Comparison of ENCODE assay signal across 9 cellular contexts in genomic region chr1:16621681-16622315, GRCh38. TPM values are rescaled to one million over a fixed set of nuclear protein-coding genes. Genes with fewer than 3 reads are reported as not detected.
DNase-seq lines count a peak whose midpoint lies in the region; ATAC-seq, FAIRE-seq and TF ChIP-seq lines count a peak whose summit lies in the region.
"Not testable (repeated sequence)": the region's sequence is repeated elsewhere in the genome, so short reads cannot be mapped to it uniquely, and the experiment has no call there.
"Had no signal": no experiment of that assay in that cellular context is flagged by ENCODE, and none has a peak within 500 bp of the region (broad histone marks: within the 10 kb centered on the region; RNA-seq: fewer than 3 reads in every experiment).

No MANE protein-coding gene starts in this region.

- H3K36me3 ChIP-seq in Peyer's patch = peaks cover 0 to 68% (median 0%) of the 10 kb centered on the region in 3 donors
- peaks cover 14% of the 10 kb centered on the region for H3K36me3 ChIP-seq in bronchial epithelial cell (ENCODE audit: control insufficient read depth, insufficient read depth, low read length)
- not testable (repeated sequence) for H3K36me3 ChIP-seq in uterus

- DNase-seq in Peyer's patch (peak; percentile 16 to 58 (median 56)), left cardiac atrium (peak; percentile 28), sciatic nerve (ENCODE audit: low spot score) (peak; percentile 60), uterus (peak; percentile 22 to 31)
- DNase-seq in activated CD8-positive, alpha-beta memory T cell treated with anti-CD3 and anti-CD28 coated beads, Interleukin-2, amount 10 ng/mL, durations not matched to agents 7 days and 5 days = peak; percentile 42
- DNase-seq in bronchial epithelial cell (ENCODE audit: low read depth) = not testable (repeated sequence)
- peak; percentile 60 for DNase-seq in natural killer cell treated with Interleukin-12 subunit alpha and Interleukin-12 subunit beta and Interleukin-15 and Interleukin-18, amount 100 ng/mL, for 72 hours (ENCODE audit: low spot score)

- H3K27me3 Mint-ChIP-seq in activated CD8-positive, alpha-beta memory T cell treated with anti-CD3 and anti-CD28 coated beads, Interleukin-2, amount 10 ng/mL, durations not matched to agents 7 days and 5 days; natural killer cell treated with Interleukin-12 subunit alpha and Interleukin-12 subunit beta and Interleukin-15 and Interleukin-18, amount 100 ng/mL, for 72 hours: not testable (repeated sequence)

- intact Hi-C loops in left cardiac atrium (cut with DNase I); sciatic nerve (cut with DNase I); uterus (cut with DNase I; ENCODE audit: low total_unique reads): not testable (repeated sequence)

- not testable (repeated sequence) for TF ChIP-seq CTCF in C4-2B (conservative IDR thresholded peaks at IDR 0.05); Peyer's patch (IDR thresholded peaks at IDR 0.05); bronchial epithelial cell (IDR thresholded peaks at IDR 0.05; ENCODE audit: insufficient read depth, low read length, severe bottlenecking); uterus (IDR thresholded peaks at IDR 0.05)

- not testable (repeated sequence) for ATAC-seq in activated CD8-positive, alpha-beta memory T cell treated with anti-CD3 and anti-CD28 coated beads, Interleukin-2, amount 10 ng/mL, durations not matched to agents 7 days and 5 days; left cardiac atrium; natural killer cell treated with Interleukin-12 subunit alpha and Interleukin-12 subunit beta and Interleukin-15 and Interleukin-18, amount 100 ng/mL, for 72 hours; sciatic nerve

- not testable (repeated sequence) for H3K9me3 ChIP-seq in Peyer's patch, uterus

- peak; percentile 52 for FAIRE-seq in bronchial epithelial cell (lab: Jason Lieb, UNC)

- H3K36me3 Mint-ChIP-seq in activated CD8-positive, alpha-beta memory T cell treated with anti-CD3 and anti-CD28 coated beads, Interleukin-2, amount 10 ng/mL, durations not matched to agents 7 days and 5 days; natural killer cell treated with Interleukin-12 subunit alpha and Interleukin-12 subunit beta and Interleukin-15 and Interleukin-18, amount 100 ng/mL, for 72 hours: not testable (repeated sequence)

- not testable (repeated sequence) for TF ChIP-seq POLR2A in Peyer's patch (IDR thresholded peaks at IDR 0.05); uterus (IDR thresholded peaks at IDR 0.05)

- H3K9me3 Mint-ChIP-seq in activated CD8-positive, alpha-beta memory T cell treated with anti-CD3 and anti-CD28 coated beads, Interleukin-2, amount 10 ng/mL, durations not matched to agents 7 days and 5 days (ENCODE audit: low read depth); natural killer cell treated with Interleukin-12 subunit alpha and Interleukin-12 subunit beta and Interleukin-15 and Interleukin-18, amount 100 ng/mL, for 72 hours: not testable (repeated sequence)

- not testable (repeated sequence) for H3K27me3 ChIP-seq in Peyer's patch; bronchial epithelial cell (ENCODE audit: control insufficient read depth, insufficient read depth, low read length); uterus

- not testable (repeated sequence) for H3K27ac Mint-ChIP-seq in activated CD8-positive, alpha-beta memory T cell treated with anti-CD3 and anti-CD28 coated beads, Interleukin-2, amount 10 ng/mL, durations not matched to agents 7 days and 5 days; natural killer cell treated with Interleukin-12 subunit alpha and Interleukin-12 subunit beta and Interleukin-15 and Interleukin-18, amount 100 ng/mL, for 72 hours

- peak overlapping the region; percentile 88 for H3K27ac ChIP-seq in C4-2B
- not testable (repeated sequence) for H3K27ac ChIP-seq in Peyer's patch, uterus

- H3K4me3 Mint-ChIP-seq in activated CD8-positive, alpha-beta memory T cell treated with anti-CD3 and anti-CD28 coated beads, Interleukin-2, amount 10 ng/mL, durations not matched to agents 7 days and 5 days; natural killer cell treated with Interleukin-12 subunit alpha and Interleukin-12 subunit beta and Interleukin-15 and Interleukin-18, amount 100 ng/mL, for 72 hours: not testable (repeated sequence)

- H3K4me1 Mint-ChIP-seq in activated CD8-positive, alpha-beta memory T cell treated with anti-CD3 and anti-CD28 coated beads, Interleukin-2, amount 10 ng/mL, durations not matched to agents 7 days and 5 days; natural killer cell treated with Interleukin-12 subunit alpha and Interleukin-12 subunit beta and Interleukin-15 and Interleukin-18, amount 100 ng/mL, for 72 hours (ENCODE audit: low read depth in 2 of 2): not testable (repeated sequence)

- CTCF ChIA-PET in activated CD8-positive, alpha-beta memory T cell treated with anti-CD3 and anti-CD28 coated beads, Interleukin-2, amount 10 ng/mL, durations not matched to agents 7 days and 5 days (lab: Charles Lee) = interaction anchor here (0.6 to 3.1 kb wide), 17 partner anchors 10 to 543 kb away, joined by 3 to 16 read pairs (median 3); partner anchors contain the start of genes NBPF1 and NECAP2

- H3K4me3 ChIP-seq in Peyer's patch; bronchial epithelial cell (ENCODE audit: low read depth, low read length); uterus: not testable (repeated sequence)

- peaks cover 0 to 15% (median 0%) of the 10 kb centered on the region in 4 donors for H3K4me1 ChIP-seq in Peyer's patch
- not testable (repeated sequence) for H3K4me1 ChIP-seq in uterus

RNA-seq across cellular contexts. Expression of gene NBPF1, which starts 8.4 kb away (rescaled TPM):
- total RNA-seq in Peyer's patch (100 to 1,000 TPM in 3 of 4 donors, 10 to 100 TPM in 1; 73.9 to 145 (median 115) TPM), bronchial epithelial cell (30.1 and 38.7 TPM in 2 replicates), left cardiac atrium (10 to 100 TPM; 11.6 to 17.5 TPM), sciatic nerve (40.4 TPM), uterus (100 to 1,000 TPM in 1 of 4 donors, 10 to 100 TPM in 3; 29.4 to 178 (median 39.2) TPM)
- total RNA-seq in activated CD8-positive, alpha-beta memory T cell treated with anti-CD3 and anti-CD28 coated beads, Interleukin-2, amount 10 ng/mL, durations not matched to agents 7 days and 5 days = 1 to 10 TPM; 2.8 to 3.1 TPM
- 10 to 100 TPM in 1 of 2 donors, 1 to 10 TPM in 1; 6.3 to 10.0 TPM for total RNA-seq in natural killer cell treated with Interleukin-12 subunit alpha and Interleukin-12 subunit beta and Interleukin-15 and Interleukin-18, amount 100 ng/mL, for 72 hours

RNA-seq across cellular contexts. Expression of gene RNU1-3, which starts 45.0 kb away (rescaled TPM):
- total RNA-seq in Peyer's patch = under 1 TPM; under 0.01 TPM
- 1,000 to 10,000 TPM in 1 of 2 experiments, 100 to 1,000 TPM in 1; 922 to 3,744 TPM for total RNA-seq in activated CD8-positive, alpha-beta memory T cell treated with anti-CD3 and anti-CD28 coated beads, Interleukin-2, amount 10 ng/mL, durations not matched to agents 7 days and 5 days
- 2,323 and 5,262 TPM in 2 replicates for total RNA-seq in bronchial epithelial cell
- total RNA-seq in left cardiac atrium = over 10,000 TPM in 1 of 2 donors, 1,000 to 10,000 TPM in 1; 5,988 to 15,401 TPM
- total RNA-seq in natural killer cell treated with Interleukin-12 subunit alpha and Interleukin-12 subunit beta and Interleukin-15 and Interleukin-18, amount 100 ng/mL, for 72 hours = 1,000 to 10,000 TPM; 1,591 to 3,879 TPM
- 13,769 TPM for total RNA-seq in sciatic nerve
- 1,000 to 10,000 TPM in 1 of 4 donors, under 1 TPM in 3; under 0.01 to 2,125 (median under 0.01) TPM for total RNA-seq in uterus
- total RNA-seq: GM23248 had no signal
